In genomic region chr1:8660455-8660854, GRCh38 we compare ENCODE assay signal across 8 cellular contexts.
DNase-seq lines count a peak whose midpoint lies in the region; ATAC-seq, FAIRE-seq and TF ChIP-seq lines count a peak whose summit lies in the region.

No MANE protein-coding gene starts in this region.

- H3K27me3 ChIP-seq in endothelial cell of umbilical vein (ENCODE audit: control insufficient read depth in 2 of 2, insufficient read depth in 2 of 2, low read length in 2 of 2) (no peaks in the 10 kb centered on the region), muscle layer of colon (ENCODE audit: control insufficient read depth in 1 of 2, insufficient read depth in 2 of 2, low read length in 2 of 2) (no peaks in the 10 kb centered on the region), PC-9 (ENCODE audit: insufficient read depth, low read depth) (no peaks in the 10 kb centered on the region)

- H3K4me3 ChIP-seq in AG04449 (ENCODE audit: low read depth, low read length), result peak overlapping the region; percentile 21; the same call in 1 of the 2 replicates
- H3K4me3 ChIP-seq in endothelial cell of umbilical vein (replicated peaks in 1 of 3; ENCODE audit: insufficient read depth in 1 of 3, low read depth in 1 of 3, low read length in 3 of 3), result no peak overlapping the region
- H3K4me3 ChIP-seq in muscle layer of colon (ENCODE audit: low read depth in 1 of 2, low read length in 2 of 2), result no peak overlapping the region
- no peak overlapping the region for H3K4me3 ChIP-seq in PC-9

- peaks cover 63% of the 10 kb centered on the region for H3K79me2 ChIP-seq in endothelial cell of umbilical vein (ENCODE audit: control insufficient read depth, insufficient read depth, low read length)
- H3K79me2 ChIP-seq in PC-9 (ENCODE audit: low read depth), result peaks cover 50% of the 10 kb centered on the region

- H3K4me1 ChIP-seq in endothelial cell of umbilical vein (ENCODE audit: control insufficient read depth, extremely low read depth, insufficient read depth, low read length) (peaks cover 34% of the 10 kb centered on the region), muscle layer of colon (ENCODE audit: insufficient read depth, low read length) (peaks cover 54% of the 10 kb centered on the region), PC-9 (replicated peaks; ENCODE audit: insufficient read depth) (peaks cover 27% of the 10 kb centered on the region)

- no peak for TF ChIP-seq POLR2A in endothelial cell of umbilical vein (IDR thresholded peaks at IDR 0.05; ENCODE audit: low read depth, low read length)

- TF ChIP-seq CTCF in AG04449 (IDR thresholded peaks at IDR 0.05; ENCODE audit: insufficient read depth, low read length, missing control alignments) (no peak), endothelial cell of umbilical vein (IDR thresholded peaks at IDR 0.05; ENCODE audit: extremely low read depth in 1 of 2, insufficient read depth in 1 of 2, low read depth in 1 of 2, low read length in 2 of 2) (no peak), PC-9 (conservative IDR thresholded peaks at IDR 0.05) (no peak)

- POLR2A ChIA-PET in AG04449 (lab: Yijun Ruan, JAX) (interaction anchor here (1.0 to 2.1 kb wide), 4 partner anchors 13 to 43 kb away, joined by 3 to 10 read pairs (median 8); no protein-coding TSS in a partner anchor), endothelial cell of umbilical vein (lab: Charles Lee) (interaction anchor here (1.0 kb wide), 1 partner anchor 13 kb away, joined by 8 read pairs; no protein-coding TSS in a partner anchor), PC-9 (lab: Charles Lee; ENCODE audit: unreplicated experiment) (no interaction called here)

- peak; percentile 81 for DNase-seq in AG04449 (ENCODE audit: low read depth, low spot score)
- DNase-seq in NCI-H1694 (lab: John Stamatoyannopoulos, UW), result peak; percentile 23
- peak; percentile 92 for DNase-seq in endothelial cell of umbilical vein (ENCODE audit: low read depth, low spot score)
- DNase-seq in PC-9, result no peak
- no peak for DNase-seq in NCI-H128 (lab: John Stamatoyannopoulos, UW; ENCODE audit: unreplicated experiment)
- DNase-seq in activated T-cell treated with anti-CD3 and anti-CD28 coated beads for 4 hours, result no peak

- BruUV-seq in endothelial cell of umbilical vein (replicated peaks; lab: Mats Ljungman, UMichigan) (no TSS peak), PC-9 (replicated peaks; lab: Mats Ljungman, UMichigan) (no TSS peak)

- H4K20me1 ChIP-seq in endothelial cell of umbilical vein (replicated peaks; ENCODE audit: control insufficient read depth, extremely low read depth, insufficient read depth, low read length) (peaks cover 2% of the 10 kb centered on the region), PC-9 (ENCODE audit: insufficient read depth) (no peaks in the 10 kb centered on the region; the same call in 1 of the 2 replicates)

- no peak for ATAC-seq in GM21786 (IDR thresholded peaks at IDR 0.05; ENCODE audit: unreplicated experiment)

- H3K36me3 ChIP-seq in endothelial cell of umbilical vein (ENCODE audit: control insufficient read depth in 2 of 2, extremely low read depth in 1 of 2, insufficient read depth in 2 of 2, low read length in 2 of 2) (no peaks in the 10 kb centered on the region), muscle layer of colon (ENCODE audit: insufficient read depth, low read length) (no peaks in the 10 kb centered on the region), PC-9 (ENCODE audit: low read depth) (no peaks in the 10 kb centered on the region)

- H3K9me2 ChIP-seq in PC-9 (ENCODE audit: insufficient read depth), result no peaks in the 10 kb centered on the region

- intact Hi-C loops in endothelial cell of umbilical vein (cut with micrococcal nuclease) (loop anchor here (2.0 to 5.0 kb wide), 3 partner anchors 14 to 157 kb away; partner anchors contain the start of gene RERE), PC-9 (cut with micrococcal nuclease; ENCODE audit: unreplicated experiment) (no loop called here)

- peak overlapping the region; percentile 70 for H3K27ac ChIP-seq in endothelial cell of umbilical vein (ENCODE audit: insufficient read depth, low read depth, low read length)
- H3K27ac ChIP-seq in muscle layer of colon (ENCODE audit: low read depth, low read length), result peak overlapping the region; percentile 67
- no peak overlapping the region for H3K27ac ChIP-seq in PC-9

- dilution Hi-C loops in endothelial cell of umbilical vein (cut with MboI; ENCODE audit: extremely low pct_ligation_motif_present, low sequenced_read_pairs), result no loop called here

- H3K9ac ChIP-seq in endothelial cell of umbilical vein (replicated peaks; ENCODE audit: extremely low read depth, insufficient read depth, low read length), result no peak overlapping the region
- H3K9ac ChIP-seq in muscle layer of colon (ENCODE audit: low read length), result no peak overlapping the region

- H2AFZ ChIP-seq in endothelial cell of umbilical vein (ENCODE audit: low read depth, low read length), result no peak overlapping the region
- no peak overlapping the region for H2AFZ ChIP-seq in PC-9

- H3K9me3 ChIP-seq in endothelial cell of umbilical vein (replicated peaks; ENCODE audit: control insufficient read depth, insufficient read depth, low read length) (no peaks in the 10 kb centered on the region), muscle layer of colon (ENCODE audit: low read length) (no peaks in the 10 kb centered on the region), PC-9 (ENCODE audit: insufficient read depth, low read depth) (no peaks in the 10 kb centered on the region)

- no peaks in the 10 kb centered on the region for H3K9me1 ChIP-seq in endothelial cell of umbilical vein (replicated peaks; ENCODE audit: control insufficient read depth, extremely low read depth, insufficient read depth, low read length)

- H3F3A ChIP-seq in PC-9 (ENCODE audit: insufficient read depth, low read depth), result peaks cover 8% of the 10 kb centered on the region; the same call in 1 of the 2 replicates

- peak overlapping the region; percentile 2 for H3K4me2 ChIP-seq in endothelial cell of umbilical vein (ENCODE audit: insufficient read depth, low read length)
- H3K4me2 ChIP-seq in PC-9, result no peak overlapping the region

- CTCF ChIA-PET in AG04449 (lab: Yijun Ruan, JAX), result interaction anchor here (1.0 to 5.6 kb wide), 6 partner anchors 9 to 66 kb away, joined by 3 to 69 read pairs (median 6); no protein-coding TSS in a partner anchor
- CTCF ChIA-PET in endothelial cell of umbilical vein (lab: Charles Lee), result interaction anchor here (0.7 to 4.0 kb wide), 17 partner anchors 8 to 189 kb away, joined by 3 to 40 read pairs (median 5); no protein-coding TSS in a partner anchor
- CTCF ChIA-PET in PC-9 (lab: Charles Lee), result no interaction called here

- FAIRE-seq in endothelial cell of umbilical vein (lab: Jason Lieb, UNC), result peak; percentile 85

TF ChIP-seq in endothelial cell of umbilical vein, 7 proteins besides CTCF, POLR2A, EP300 and RAD21:
- no peak for TF ChIP-seq GATA2 (IDR thresholded peaks at IDR 0.05; ENCODE audit: insufficient read depth, insufficient read length, low read depth, low read length)
- TF ChIP-seq, protein P1, sequence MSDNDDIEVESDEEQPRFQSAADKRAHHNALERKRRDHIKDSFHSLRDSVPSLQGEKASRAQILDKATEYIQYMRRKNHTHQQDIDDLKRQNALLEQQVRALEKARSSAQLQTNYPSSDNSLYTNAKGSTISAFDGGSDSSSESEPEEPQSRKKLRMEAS (IDR thresholded peaks at IDR 0.05; ENCODE audit: insufficient read depth, insufficient read length), result no peak
- TF ChIP-seq JUN (IDR thresholded peaks at IDR 0.05; ENCODE audit: borderline replicate concordance, insufficient read depth, insufficient read length, low read depth), result peak; percentile 39
- no peak for TF ChIP-seq EZH2 (IDR thresholded peaks at IDR 0.05; ENCODE audit: borderline replicate concordance, low read depth, low read length, severe bottlenecking)
- no peak for TF ChIP-seq POLR2AphosphoS5 (IDR thresholded peaks at IDR 0.05; ENCODE audit: insufficient read depth, low read depth, low read length)
- peak; percentile 82 for TF ChIP-seq FOS (IDR thresholded peaks at IDR 0.05; ENCODE audit: borderline replicate concordance, insufficient read depth, low read length)
- TF ChIP-seq MYC (IDR thresholded peaks at IDR 0.05; ENCODE audit: low read depth, low read length), result no peak

Comparison
In these comparisons a context has a peak if more than half of its experiments do, and no peak if none do; other contexts are left out.
1. DNase-seq: peak in AG04449 (single experiment), NCI-H1694 (single experiment) and endothelial cell of umbilical vein (single experiment); none in PC-9 (0 of 2), NCI-H128 (single experiment) and activated T-cell treated with anti-CD3 and anti-CD28 coated beads for 4 hours (single experiment).